2 cellular contexts compared by ENCODE assay signal in genomic region chr10:75433216-75433615, GRCh38.
TF ChIP-seq lines count a peak whose summit lies in the region.

No MANE protein-coding gene starts in this region.

TF ChIP-seq in GM23338, 12 proteins besides CTCF, POLR2A, EP300 and RAD21:
- TF ChIP-seq, protein P1, sequence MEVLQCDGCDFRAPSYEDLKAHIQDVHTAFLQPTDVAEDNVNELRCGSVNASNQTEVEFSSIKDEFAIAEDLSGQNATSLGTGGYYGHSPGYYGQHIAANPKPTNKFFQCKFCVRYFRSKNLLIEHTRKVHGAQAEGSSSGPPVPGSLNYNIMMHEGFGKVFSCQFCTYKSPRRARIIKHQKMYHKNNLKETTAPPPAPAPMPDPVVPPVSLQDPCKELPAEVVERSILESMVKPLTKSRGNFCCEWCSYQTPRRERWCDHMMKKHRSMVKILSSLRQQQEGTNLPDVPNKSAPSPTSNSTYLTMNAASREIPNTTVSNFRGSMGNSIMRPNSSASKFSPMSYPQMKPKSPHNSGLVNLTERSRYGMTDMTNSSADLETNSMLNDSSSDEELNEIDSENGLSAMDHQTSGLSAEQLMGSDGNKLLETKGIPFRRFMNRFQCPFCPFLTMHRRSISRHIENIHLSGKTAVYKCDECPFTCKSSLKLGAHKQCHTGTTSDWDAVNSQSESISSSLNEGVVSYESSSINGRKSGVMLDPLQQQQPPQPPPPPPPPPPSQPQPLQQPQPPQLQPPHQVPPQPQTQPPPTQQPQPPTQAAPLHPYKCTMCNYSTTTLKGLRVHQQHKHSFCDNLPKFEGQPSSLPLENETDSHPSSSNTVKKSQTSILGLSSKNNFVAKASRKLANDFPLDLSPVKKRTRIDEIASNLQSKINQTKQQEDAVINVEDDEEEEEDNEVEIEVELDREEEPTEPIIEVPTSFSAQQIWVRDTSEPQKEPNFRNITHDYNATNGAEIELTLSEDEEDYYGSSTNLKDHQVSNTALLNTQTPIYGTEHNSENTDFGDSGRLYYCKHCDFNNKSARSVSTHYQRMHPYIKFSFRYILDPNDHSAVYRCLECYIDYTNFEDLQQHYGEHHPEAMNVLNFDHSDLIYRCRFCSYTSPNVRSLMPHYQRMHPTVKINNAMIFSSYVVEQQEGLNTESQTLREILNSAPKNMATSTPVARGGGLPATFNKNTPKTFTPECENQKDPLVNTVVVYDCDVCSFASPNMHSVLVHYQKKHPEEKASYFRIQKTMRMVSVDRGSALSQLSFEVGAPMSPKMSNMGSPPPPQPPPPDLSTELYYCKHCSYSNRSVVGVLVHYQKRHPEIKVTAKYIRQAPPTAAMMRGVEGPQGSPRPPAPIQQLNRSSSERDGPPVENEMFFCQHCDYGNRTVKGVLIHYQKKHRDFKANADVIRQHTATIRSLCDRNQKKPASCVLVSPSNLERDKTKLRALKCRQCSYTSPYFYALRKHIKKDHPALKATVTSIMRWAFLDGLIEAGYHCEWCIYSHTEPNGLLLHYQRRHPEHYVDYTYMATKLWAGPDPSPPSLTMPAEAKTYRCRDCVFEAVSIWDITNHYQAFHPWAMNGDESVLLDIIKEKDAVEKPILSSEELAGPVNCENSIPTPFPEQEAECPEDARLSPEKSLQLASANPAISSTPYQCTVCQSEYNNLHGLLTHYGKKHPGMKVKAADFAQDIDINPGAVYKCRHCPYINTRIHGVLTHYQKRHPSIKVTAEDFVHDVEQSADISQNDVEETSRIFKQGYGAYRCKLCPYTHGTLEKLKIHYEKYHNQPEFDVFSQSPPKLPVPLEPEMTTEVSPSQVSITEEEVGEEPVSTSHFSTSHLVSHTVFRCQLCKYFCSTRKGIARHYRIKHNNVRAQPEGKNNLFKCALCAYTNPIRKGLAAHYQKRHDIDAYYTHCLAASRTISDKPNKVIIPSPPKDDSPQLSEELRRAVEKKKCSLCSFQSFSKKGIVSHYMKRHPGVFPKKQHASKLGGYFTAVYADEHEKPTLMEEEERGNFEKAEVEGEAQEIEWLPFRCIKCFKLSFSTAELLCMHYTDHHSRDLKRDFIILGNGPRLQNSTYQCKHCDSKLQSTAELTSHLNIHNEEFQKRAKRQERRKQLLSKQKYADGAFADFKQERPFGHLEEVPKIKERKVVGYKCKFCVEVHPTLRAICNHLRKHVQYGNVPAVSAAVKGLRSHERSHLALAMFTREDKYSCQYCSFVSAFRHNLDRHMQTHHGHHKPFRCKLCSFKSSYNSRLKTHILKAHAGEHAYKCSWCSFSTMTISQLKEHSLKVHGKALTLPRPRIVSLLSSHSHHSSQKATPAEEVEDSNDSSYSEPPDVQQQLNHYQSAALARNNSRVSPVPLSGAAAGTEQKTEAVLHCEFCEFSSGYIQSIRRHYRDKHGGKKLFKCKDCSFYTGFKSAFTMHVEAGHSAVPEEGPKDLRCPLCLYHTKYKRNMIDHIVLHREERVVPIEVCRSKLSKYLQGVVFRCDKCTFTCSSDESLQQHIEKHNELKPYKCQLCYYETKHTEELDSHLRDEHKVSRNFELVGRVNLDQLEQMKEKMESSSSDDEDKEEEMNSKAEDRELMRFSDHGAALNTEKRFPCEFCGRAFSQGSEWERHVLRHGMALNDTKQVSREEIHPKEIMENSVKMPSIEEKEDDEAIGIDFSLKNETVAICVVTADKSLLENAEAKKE (CRISPR knock-in tag; IDR thresholded peaks at IDR 0.05) = no peak
- peak; percentile 6 for TF ChIP-seq EZH2 (IDR thresholded peaks at IDR 0.05; ENCODE audit: low read depth, unreplicated experiment)

TF ChIP-seq in WTC11, 78 proteins besides CTCF, POLR2A, EP300 and RAD21 (continued from another document):
- TF ChIP-seq AR (CRISPR knock-in tag; IDR thresholded peaks at IDR 0.05) (no peak), ESRRA (CRISPR knock-in tag; IDR thresholded peaks at IDR 0.05; ENCODE audit: borderline replicate concordance) (no peak), RELA (CRISPR knock-in tag; IDR thresholded peaks at IDR 0.05; ENCODE audit: borderline replicate concordance) (no peak), SMAD4 (CRISPR knock-in tag; IDR thresholded peaks at IDR 0.05) (no peak), ERG (CRISPR knock-in tag; IDR thresholded peaks at IDR 0.05) (no peak), ARID4B (CRISPR knock-in tag; IDR thresholded peaks at IDR 0.05; ENCODE audit: borderline replicate concordance) (no peak), IRF2 (CRISPR knock-in tag; IDR thresholded peaks at IDR 0.05; ENCODE audit: borderline replicate concordance, low read depth) (no peak), NFATC4 (CRISPR knock-in tag; IDR thresholded peaks at IDR 0.05) (no peak), PRRX2 (CRISPR knock-in tag; IDR thresholded peaks at IDR 0.05) (no peak)
- TF ChIP-seq, protein P2, sequence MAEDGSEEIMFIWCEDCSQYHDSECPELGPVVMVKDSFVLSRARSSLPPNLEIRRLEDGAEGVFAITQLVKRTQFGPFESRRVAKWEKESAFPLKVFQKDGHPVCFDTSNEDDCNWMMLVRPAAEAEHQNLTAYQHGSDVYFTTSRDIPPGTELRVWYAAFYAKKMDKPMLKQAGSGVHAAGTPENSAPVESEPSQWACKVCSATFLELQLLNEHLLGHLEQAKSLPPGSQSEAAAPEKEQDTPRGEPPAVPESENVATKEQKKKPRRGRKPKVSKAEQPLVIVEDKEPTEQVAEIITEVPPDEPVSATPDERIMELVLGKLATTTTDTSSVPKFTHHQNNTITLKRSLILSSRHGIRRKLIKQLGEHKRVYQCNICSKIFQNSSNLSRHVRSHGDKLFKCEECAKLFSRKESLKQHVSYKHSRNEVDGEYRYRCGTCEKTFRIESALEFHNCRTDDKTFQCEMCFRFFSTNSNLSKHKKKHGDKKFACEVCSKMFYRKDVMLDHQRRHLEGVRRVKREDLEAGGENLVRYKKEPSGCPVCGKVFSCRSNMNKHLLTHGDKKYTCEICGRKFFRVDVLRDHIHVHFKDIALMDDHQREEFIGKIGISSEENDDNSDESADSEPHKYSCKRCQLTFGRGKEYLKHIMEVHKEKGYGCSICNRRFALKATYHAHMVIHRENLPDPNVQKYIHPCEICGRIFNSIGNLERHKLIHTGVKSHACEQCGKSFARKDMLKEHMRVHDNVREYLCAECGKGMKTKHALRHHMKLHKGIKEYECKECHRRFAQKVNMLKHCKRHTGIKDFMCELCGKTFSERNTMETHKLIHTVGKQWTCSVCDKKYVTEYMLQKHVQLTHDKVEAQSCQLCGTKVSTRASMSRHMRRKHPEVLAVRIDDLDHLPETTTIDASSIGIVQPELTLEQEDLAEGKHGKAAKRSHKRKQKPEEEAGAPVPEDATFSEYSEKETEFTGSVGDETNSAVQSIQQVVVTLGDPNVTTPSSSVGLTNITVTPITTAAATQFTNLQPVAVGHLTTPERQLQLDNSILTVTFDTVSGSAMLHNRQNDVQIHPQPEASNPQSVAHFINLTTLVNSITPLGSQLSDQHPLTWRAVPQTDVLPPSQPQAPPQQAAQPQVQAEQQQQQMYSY (CRISPR knock-in tag; IDR thresholded peaks at IDR 0.05) = no peak
